Comparison of ENCODE assay signal across 8 cellular contexts in genomic region chr10:11986593-11987216, GRCh38. TPM values are rescaled to one million over a fixed set of nuclear protein-coding genes. Genes with fewer than 3 reads are reported as not detected.
DNase-seq lines count a peak whose midpoint lies in the region; ATAC-seq and TF ChIP-seq lines count a peak whose summit lies in the region.

No MANE protein-coding gene starts in this region.

- no peak overlapping the region for H3K9ac ChIP-seq in Karpas-422 (ENCODE audit: low read length)

- TF ChIP-seq CTCF in fibroblast of villous mesenchyme (IDR thresholded peaks at IDR 0.05; ENCODE audit: insufficient read depth, low read depth, low read length), result peak; percentile 88
- peak; percentile 61 for TF ChIP-seq CTCF in neutrophil (IDR thresholded peaks at IDR 0.05)

- H4K20me1 ChIP-seq in Karpas-422 (ENCODE audit: insufficient read depth, low read depth, low read length), result no peaks in the 10 kb centered on the region

- no peaks in the 10 kb centered on the region for H3K27me3 ChIP-seq in Karpas-422 (ENCODE audit: low read length)
- H3K27me3 ChIP-seq in neutrophil, result no peaks in the 10 kb centered on the region

- H3K9me3 ChIP-seq in Karpas-422 (ENCODE audit: low read length) (no peaks in the 10 kb centered on the region), neutrophil (no peaks in the 10 kb centered on the region)

- H3K4me2 ChIP-seq in Karpas-422 (ENCODE audit: low read depth, low read length, poor library complexity, severe bottlenecking), result no peak overlapping the region

- H3K27ac ChIP-seq in Karpas-422 (ENCODE audit: low read length) (peak overlapping the region; percentile 23; the same call in 1 of the 2 replicates), neutrophil (no peak overlapping the region), substantia nigra (ENCODE audit: low read depth, low read length, poor library complexity, severe bottlenecking) (no peak overlapping the region)

- DNase-seq in DMS79 treated with DMSO at 0.1 percent for 48 hours (lab: John Stamatoyannopoulos, UW) (peak; percentile 30), Karpas-422 (peak; percentile 89), RPMI8226 (peak; percentile 65), fibroblast of villous mesenchyme (ENCODE audit: low read depth) (peak; percentile 89), substantia nigra (lab: John Stamatoyannopoulos, UW) (peak in 42 of 49 donors; percentile 1 to 72 (median 42))
- peak; percentile 31 to 49 for DNase-seq in activated T-helper 1 cell treated with anti-CD3 and anti-CD28 coated beads, Interleukin-2, amount 50 U/mL, for 16 hours (ENCODE audit: low read depth in 1 of 2, low spot score in 1 of 2)

- no peak overlapping the region for H2AFZ ChIP-seq in Karpas-422 (ENCODE audit: low read length)

- peaks cover 13% of the 10 kb centered on the region; the same call in 1 of the 2 replicates for H3K36me3 ChIP-seq in Karpas-422 (ENCODE audit: insufficient read depth, low read length)
- H3K36me3 ChIP-seq in neutrophil, result peaks cover 67% of the 10 kb centered on the region

- no peaks in the 10 kb centered on the region for H3K9me2 ChIP-seq in Karpas-422 (replicated peaks; ENCODE audit: insufficient read depth, low read length)

- ATAC-seq in GM19397 (IDR thresholded peaks at IDR 0.05; ENCODE audit: unreplicated experiment), result no peak

- H3K79me2 ChIP-seq in Karpas-422 (ENCODE audit: low read length), result peaks cover 35% of the 10 kb centered on the region

- H3K4me1 ChIP-seq in Karpas-422 (ENCODE audit: low read length) (peaks cover 31% of the 10 kb centered on the region), neutrophil (ENCODE audit: control insufficient read depth in 1 of 2, insufficient read depth in 1 of 2, low read depth in 1 of 2, low read length in 1 of 2) (no peaks in the 10 kb centered on the region)

- H3K4me3 ChIP-seq in Karpas-422 (ENCODE audit: low read length) (no peak overlapping the region), fibroblast of villous mesenchyme (ENCODE audit: low read depth, low read length) (no peak overlapping the region), neutrophil (ENCODE audit: low read depth in 1 of 2, low read length in 1 of 2) (no peak overlapping the region)

RNA-seq across cellular contexts. Expression of gene UPF2, which starts 55.9 kb away (rescaled TPM):
- 19.1 and 23.4 TPM in 2 replicates for total RNA-seq in Karpas-422 (2014; rRNA removed; shearing (Covaris generic); ENCODE audit: low replicate concordance)
- total RNA-seq in fibroblast of villous mesenchyme, result 14.2 and 19.0 TPM in 2 replicates

Comparison
In these comparisons a context has a peak if more than half of its experiments do, and no peak if none do; other contexts are left out.
1. DNase-seq: peak in every context shown above with its lines; median percentile 89 in Karpas-422; 89 in fibroblast of villous mesenchyme; 65 in RPMI8226; 42 in substantia nigra; 40 in activated T-helper 1 cell treated with anti-CD3 and anti-CD28 coated beads, Interleukin-2, amount 50 U/mL, for 16 hours; 30 in DMS79 treated with DMSO at 0.1 percent for 48 hours.